22 cellular contexts compared by ENCODE assay signal in genomic region chr5:172548311-172548731, GRCh38.
DNase-seq lines count a peak whose midpoint lies in the region; ATAC-seq and TF ChIP-seq lines count a peak whose summit lies in the region.
"Had no signal": no experiment of that assay in that cellular context is flagged by ENCODE, and none has a peak within 500 bp of the region (broad histone marks: within the 10 kb centered on the region; RNA-seq: fewer than 3 reads in every experiment).

No MANE protein-coding gene starts in this region.

- TF ChIP-seq CTCF in esophagus squamous epithelium (IDR thresholded peaks at IDR 0.05) (no peak), neural progenitor cell (IDR thresholded peaks at IDR 0.05) (no peak)

- no peak for TF ChIP-seq POLR2A in esophagus squamous epithelium (IDR thresholded peaks at IDR 0.05)

- peaks cover 2% of the 10 kb centered on the region for H3K9me3 Mint-ChIP-seq in neural progenitor cell
- H3K9me3 Mint-ChIP-seq: activated naive CD8-positive, alpha-beta T cell treated with anti-CD3 and anti-CD28 coated beads for 36 hours had no signal

- intact Hi-C loops in esophagus squamous epithelium (cut with DNase I), result no loop called here

- no peak overlapping the region for H3K4me2 ChIP-seq in neural progenitor cell

- H3F3A ChIP-seq in neural progenitor cell (ENCODE audit: low read depth), result peaks cover 8% of the 10 kb centered on the region

- H3K36me3 ChIP-seq in esophagus squamous epithelium (no peaks in the 10 kb centered on the region), neural progenitor cell (no peaks in the 10 kb centered on the region)

- ATAC-seq in HG02885 (IDR thresholded peaks at IDR 0.05; ENCODE audit: poor library complexity, unreplicated experiment), result no peak
- ATAC-seq in GM18502 (IDR thresholded peaks at IDR 0.05; ENCODE audit: poor library complexity, unreplicated experiment), result no peak
- ATAC-seq in GM21737 (IDR thresholded peaks at IDR 0.05; ENCODE audit: unreplicated experiment), result no peak
- ATAC-seq in HG03039 (IDR thresholded peaks at IDR 0.05; ENCODE audit: unreplicated experiment), result no peak
- ATAC-seq: activated CD4-positive, alpha-beta T cell treated with anti-CD3 and anti-CD28 coated beads for 36 hours; K562 had no signal

- H2AFZ ChIP-seq in neural progenitor cell (replicated peaks), result no peak overlapping the region
- H2AFZ ChIP-seq: parathyroid adenoma had no signal

- H3K27ac ChIP-seq in esophagus squamous epithelium (peak overlapping the region in 3 of 4 donors; percentile 20 to 39 (median 31)), neural progenitor cell (no peak overlapping the region)
- H3K27ac ChIP-seq: coronary artery, parathyroid adenoma had no signal

- H3K4me1 ChIP-seq in esophagus squamous epithelium (peaks cover 0 to 20% (median 5%) of the 10 kb centered on the region in 3 donors), neural progenitor cell (peaks cover 13% of the 10 kb centered on the region)
- H3K4me1 ChIP-seq: parathyroid adenoma had no signal

- no peak overlapping the region for H3K27ac Mint-ChIP-seq in neural progenitor cell
- H3K27ac Mint-ChIP-seq: activated CD4-positive, alpha-beta T cell treated with anti-CD3 and anti-CD28 coated beads for 36 hours; activated naive CD8-positive, alpha-beta T cell treated with anti-CD3 and anti-CD28 coated beads for 36 hours; naive B cell had no signal

- H3K4me3 Mint-ChIP-seq in neural progenitor cell, result no peak overlapping the region
- H3K4me3 Mint-ChIP-seq: activated CD4-positive, alpha-beta T cell treated with anti-CD3 and anti-CD28 coated beads for 36 hours; activated naive CD8-positive, alpha-beta T cell treated with anti-CD3 and anti-CD28 coated beads for 36 hours; naive B cell had no signal

- DNase-seq in COLO829 (ENCODE audit: low spot score) (peak; percentile 31), NCI-H345 treated with DMSO at 0.1 percent for 48 hours (lab: John Stamatoyannopoulos, UW; ENCODE audit: unreplicated experiment) (peak; percentile 35), esophagus squamous epithelium (lab: John Stamatoyannopoulos, UW) (no peak), neural progenitor cell (ENCODE audit: low spot score) (peak; percentile 44)
- DNase-seq: activated CD4-positive, alpha-beta T cell treated with anti-CD3 and anti-CD28 coated beads for 36 hours; activated naive CD8-positive, alpha-beta T cell treated with anti-CD3 and anti-CD28 coated beads for 36 hours; GDM1; MM.1S; naive B cell; NCI-H1694; NCI-H446; stimulated activated CD4-positive, alpha-beta T cell treated with anti-CD3 and anti-CD28 coated beads, Interleukin-1b, Interleukin-23, amount 100 ng/mL, for 48 hours; stimulated activated naive CD4-positive, alpha-beta T cell; SW 1271; trophoblast cell had no signal

- peaks cover 30% of the 10 kb centered on the region for H3K4me1 Mint-ChIP-seq in neural progenitor cell
- H3K4me1 Mint-ChIP-seq: activated CD4-positive, alpha-beta T cell treated with anti-CD3 and anti-CD28 coated beads for 36 hours; activated naive CD8-positive, alpha-beta T cell treated with anti-CD3 and anti-CD28 coated beads for 36 hours had no signal

- peaks cover 16% of the 10 kb centered on the region for H3K27me3 Mint-ChIP-seq in neural progenitor cell (ENCODE audit: insufficient read depth, low read depth)

- no peaks in the 10 kb centered on the region for H3K36me3 Mint-ChIP-seq in neural progenitor cell
- H3K36me3 Mint-ChIP-seq: activated naive CD8-positive, alpha-beta T cell treated with anti-CD3 and anti-CD28 coated beads for 36 hours; naive B cell had no signal

- H3K79me2 ChIP-seq in neural progenitor cell (ENCODE audit: low read depth), result no peaks in the 10 kb centered on the region
- H3K79me2 ChIP-seq: parathyroid adenoma had no signal

- H4K20me1 ChIP-seq in neural progenitor cell (ENCODE audit: low read depth), result no peaks in the 10 kb centered on the region

- H3K9me3 ChIP-seq in esophagus squamous epithelium, result no peaks in the 10 kb centered on the region
- H3K9me3 ChIP-seq in neural progenitor cell (ENCODE audit: low read depth), result no peaks in the 10 kb centered on the region

- 13 to 45% methylated on average over 2 to 5 of the region's 6 CpGs for WGBS in esophagus squamous epithelium, 2 donors

- no peak overlapping the region for H3K9ac ChIP-seq in neural progenitor cell
- H3K9ac ChIP-seq: parathyroid adenoma had no signal

- H3K4me3 ChIP-seq in esophagus squamous epithelium (no peak overlapping the region), neural progenitor cell (no peak overlapping the region)
- H3K4me3 ChIP-seq: coronary artery, K562 had no signal

- no peaks in the 10 kb centered on the region for H3K27me3 ChIP-seq in esophagus squamous epithelium
- H3K27me3 ChIP-seq in neural progenitor cell, result no peaks in the 10 kb centered on the region
